In the genomic region with DNA sequence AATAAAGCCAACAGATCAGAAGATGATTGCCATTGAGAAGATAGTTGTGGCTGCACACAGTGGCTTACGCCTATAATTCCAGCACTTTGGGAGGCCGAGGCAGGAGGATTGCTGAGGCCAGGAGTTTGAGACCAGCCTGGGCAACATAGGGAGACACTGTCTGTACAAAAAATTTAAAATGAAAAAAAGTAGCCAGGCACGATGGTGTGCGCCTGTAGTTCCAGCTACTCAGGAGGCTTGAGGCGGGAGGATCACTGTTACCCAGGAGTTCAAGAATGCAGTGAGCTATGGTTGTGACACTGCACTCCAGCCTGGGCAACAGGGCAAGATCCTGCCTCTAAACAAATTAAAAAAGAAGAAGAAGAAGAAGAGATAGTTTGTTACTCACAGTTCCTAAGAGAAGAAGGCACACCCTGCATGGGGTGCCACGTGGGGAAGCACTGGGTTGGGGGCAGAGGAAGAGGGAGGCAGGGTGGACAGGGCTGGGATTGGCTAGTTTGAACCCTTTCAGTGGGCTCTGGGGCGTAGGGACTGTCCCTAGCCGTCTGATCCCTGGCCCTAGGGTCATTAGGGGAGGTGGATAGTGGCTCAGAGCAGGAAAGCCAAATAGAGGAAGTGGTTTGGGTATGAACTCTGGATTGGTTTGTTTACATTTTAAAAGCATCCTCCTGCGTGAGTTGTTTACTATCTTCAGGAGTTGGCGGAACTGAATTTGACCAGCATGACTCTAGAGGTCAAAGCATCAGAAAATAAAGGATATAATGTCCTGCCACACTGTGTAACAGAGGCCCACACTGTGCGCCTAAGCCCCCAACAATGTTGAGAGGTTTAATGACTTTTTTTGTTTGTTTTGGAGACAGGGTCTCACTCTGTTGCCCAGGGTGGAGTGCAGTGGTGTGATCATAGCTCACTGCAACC, we compare ENCODE assay signal across 12 cellular contexts.
DNase-seq lines count a peak whose midpoint lies in the region; ATAC-seq and TF ChIP-seq lines count a peak whose summit lies in the region.
"Had no signal": no experiment of that assay in that cellular context is flagged by ENCODE, and none has a peak within 500 bp of the region (broad histone marks: within the 10 kb centered on the region; RNA-seq: fewer than 3 reads in every experiment).

No MANE protein-coding gene starts in this region.

- no peaks in the 10 kb centered on the region for H3K79me2 ChIP-seq in PC-3 (ENCODE audit: low read length)

- intact Hi-C loops in PC-3 (cut with micrococcal nuclease), result no loop called here

- DNase-seq in PC-3 (no peak), islet precursor cell (peak; percentile 60), DMS 273 (lab: John Stamatoyannopoulos, UW; ENCODE audit: unreplicated experiment) (no peak), WERI-Rb-1 (no peak)
- DNase-seq in stimulated activated CD4-positive, alpha-beta T cell treated with anti-CD3 and anti-CD28 coated beads, Interleukin-1b, Interleukin-23, amount 100 ng/mL, for 48 hours, result no peak
- no peak for DNase-seq in effector CD8-positive, alpha-beta T cell (lab: John Stamatoyannopoulos, UW)
- DNase-seq: activated CD4-positive, alpha-beta T cell treated with anti-CD3 and anti-CD28 coated beads, Interleukin-2, amount 50 U/mL, for 4 hours; DMS79; right cardiac atrium had no signal

- H3K9ac ChIP-seq in BLaER1 treated with 17β-estradiol and CSF1 and Interleukin-3, amounts not matched to agents 10 nM and 100 nM, result peak overlapping the region in 5 of 11 experiments; percentile 14 to 49 (median 27); a peak in 6 of 22 replicates
- no peak overlapping the region for H3K9ac ChIP-seq in PC-3 (ENCODE audit: low read length)
- H3K9ac ChIP-seq: KMS-11 had no signal

- BruUV-seq in PC-3 (replicated peaks; lab: Mats Ljungman, UMichigan), result no TSS peak

- H2AFZ ChIP-seq in PC-3 (ENCODE audit: low read length), result no peak overlapping the region

- peaks cover 0 to 42% (median 0%) of the 10 kb centered on the region in 11 experiments; a peak in 5 of 22 replicates for H3K27me3 ChIP-seq in BLaER1 treated with 17β-estradiol and CSF1 and Interleukin-3, amounts not matched to agents 10 nM and 100 nM
- H3K27me3 ChIP-seq in PC-3 (ENCODE audit: low read length) (no peaks in the 10 kb centered on the region), WERI-Rb-1 (ENCODE audit: insufficient read depth, low read depth, severe bottlenecking) (no peaks in the 10 kb centered on the region)

- no peak overlapping the region for H3K4me3 ChIP-seq in BLaER1 treated with 17β-estradiol and CSF1 and Interleukin-3, amounts not matched to agents 10 nM and 100 nM
- no peak overlapping the region for H3K4me3 ChIP-seq in PC-3 (ENCODE audit: low read length)
- no peak overlapping the region for H3K4me3 ChIP-seq in WERI-Rb-1 (ENCODE audit: low read depth, low read length)

- peaks cover 49 to 63% (median 55%) of the 10 kb centered on the region in 10 experiments for H3K4me1 ChIP-seq in BLaER1 treated with 17β-estradiol and CSF1 and Interleukin-3, amounts not matched to agents 10 nM and 100 nM
- no peaks in the 10 kb centered on the region for H3K4me1 ChIP-seq in PC-3 (ENCODE audit: insufficient read depth, low read length)

- H3K4me2 ChIP-seq in BLaER1 treated with 17β-estradiol and CSF1 and Interleukin-3, amounts not matched to agents 10 nM and 100 nM, result peak overlapping the region; percentile 39 to 83 (median 73)
- no peak overlapping the region for H3K4me2 ChIP-seq in PC-3 (ENCODE audit: low read length)
- H3K4me2 ChIP-seq: KMS-11 had no signal

- POLR2A ChIA-PET in PC-3 (lab: Charles Lee; ENCODE audit: unreplicated experiment), result no interaction called here

- CTCF ChIA-PET in PC-3 (lab: Charles Lee), result no interaction called here

- ATAC-seq in GM21526 (IDR thresholded peaks at IDR 0.05; ENCODE audit: low FRiP score, unreplicated experiment) (peak; percentile 46), PC-3 (peak; percentile 24; the same call in 1 of the 2 replicates)

- H3K9me2 ChIP-seq in PC-3 (replicated peaks; ENCODE audit: low read length), result no peaks in the 10 kb centered on the region

- H3F3A ChIP-seq in PC-3 (ENCODE audit: low read length, unreplicated experiment), result no peaks in the 10 kb centered on the region

- H3K27ac ChIP-seq in BLaER1 treated with 17β-estradiol and CSF1 and Interleukin-3, amounts not matched to agents 10 nM and 100 nM, result peak overlapping the region in 10 of 11 experiments; percentile 20 to 68 (median 55); a peak in 20 of 22 replicates
- H3K27ac ChIP-seq in PC-3 (ENCODE audit: low read length) (no peak overlapping the region), WERI-Rb-1 (no peak overlapping the region)
- H3K27ac ChIP-seq: KMS-11 had no signal

- H3K9me3 ChIP-seq in BLaER1 treated with 17β-estradiol and CSF1 and Interleukin-3, amounts not matched to agents 10 nM and 100 nM (replicated peaks in 1 of 11), result peaks cover 0 to 23% (median 5%) of the 10 kb centered on the region in 11 experiments; a peak in 7 of 22 replicates
- no peaks in the 10 kb centered on the region for H3K9me3 ChIP-seq in PC-3 (ENCODE audit: low read length)
- no peaks in the 10 kb centered on the region for H3K9me3 ChIP-seq in WERI-Rb-1 (ENCODE audit: severe bottlenecking)

- peaks cover 0 to 34% (median 5%) of the 10 kb centered on the region in 11 experiments; a peak in 8 of 22 replicates for H4K20me1 ChIP-seq in BLaER1 treated with 17β-estradiol and CSF1 and Interleukin-3, amounts not matched to agents 10 nM and 100 nM
- no peaks in the 10 kb centered on the region for H4K20me1 ChIP-seq in PC-3 (ENCODE audit: low read length)

- no peaks in the 10 kb centered on the region for H3K36me3 ChIP-seq in BLaER1 treated with 17β-estradiol and CSF1 and Interleukin-3, amounts not matched to agents 10 nM and 100 nM
- H3K36me3 ChIP-seq in PC-3 (ENCODE audit: low read depth, low read length) (no peaks in the 10 kb centered on the region), WERI-Rb-1 (no peaks in the 10 kb centered on the region)

- TF ChIP-seq CTCF in PC-3 (conservative IDR thresholded peaks at IDR 0.05; ENCODE audit: low read depth, low read length) (no peak), WERI-Rb-1 (IDR thresholded peaks at IDR 0.05; ENCODE audit: low read depth, low read length) (no peak)

Comparison
In these comparisons a context has a peak if more than half of its experiments do, and no peak if none do; other contexts are left out.
1. H3K27ac ChIP-seq: peak in BLaER1 treated with 17β-estradiol and CSF1 and Interleukin-3, amounts not matched to agents 10 nM and 100 nM (10 of 11); none in PC-3 (single experiment) and WERI-Rb-1 (single experiment).